ENCODE assay signal across 2 cellular contexts in the genomic region with DNA sequence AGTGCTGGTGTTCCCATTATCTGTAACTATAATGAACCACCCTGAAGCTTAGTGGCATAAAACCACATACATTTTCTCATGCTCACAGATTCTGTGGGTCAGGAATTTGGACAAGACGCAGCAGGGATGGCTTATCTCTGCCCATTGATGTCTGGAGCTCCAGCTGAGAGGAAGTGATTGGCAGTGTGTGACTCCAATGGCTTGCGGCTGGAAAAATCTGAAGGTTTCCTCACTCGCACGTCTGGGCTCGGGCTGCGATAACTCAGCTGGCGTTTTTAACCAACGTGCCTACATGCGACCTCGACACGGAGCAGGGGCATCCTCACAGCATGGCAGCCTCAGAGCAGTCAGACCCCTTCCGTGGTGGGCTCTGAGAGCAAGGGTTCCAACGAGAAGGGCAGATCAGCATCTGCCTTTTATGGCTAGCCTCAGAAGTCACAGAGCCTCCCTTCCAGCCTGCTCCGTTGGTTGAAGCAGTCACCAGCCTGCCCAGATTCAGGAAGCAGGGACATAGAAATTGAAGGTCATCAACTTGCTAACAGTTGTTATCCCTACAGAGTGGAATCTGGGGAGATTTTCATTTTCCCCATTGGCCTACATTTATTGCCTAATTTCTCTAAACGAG.
TF ChIP-seq lines count a peak whose summit lies in the region.

No MANE protein-coding gene starts in this region.

TF ChIP-seq in IMR-90, 13 proteins besides CTCF, POLR2A, EP300 and RAD21 (continued from another document):
- no peak for TF ChIP-seq USF2 (IDR thresholded peaks at IDR 0.05; ENCODE audit: low read depth, low read length)
- TF ChIP-seq MAZ (IDR thresholded peaks at IDR 0.05; ENCODE audit: borderline replicate concordance, low read depth, low read length) = no peak
- TF ChIP-seq MAFK (IDR thresholded peaks at IDR 0.05; ENCODE audit: low read depth, low read length) = no peak
- TF ChIP-seq CHD1 (IDR thresholded peaks at IDR 0.05; ENCODE audit: low read depth, low read length) = no peak
- TF ChIP-seq, protein P1, sequence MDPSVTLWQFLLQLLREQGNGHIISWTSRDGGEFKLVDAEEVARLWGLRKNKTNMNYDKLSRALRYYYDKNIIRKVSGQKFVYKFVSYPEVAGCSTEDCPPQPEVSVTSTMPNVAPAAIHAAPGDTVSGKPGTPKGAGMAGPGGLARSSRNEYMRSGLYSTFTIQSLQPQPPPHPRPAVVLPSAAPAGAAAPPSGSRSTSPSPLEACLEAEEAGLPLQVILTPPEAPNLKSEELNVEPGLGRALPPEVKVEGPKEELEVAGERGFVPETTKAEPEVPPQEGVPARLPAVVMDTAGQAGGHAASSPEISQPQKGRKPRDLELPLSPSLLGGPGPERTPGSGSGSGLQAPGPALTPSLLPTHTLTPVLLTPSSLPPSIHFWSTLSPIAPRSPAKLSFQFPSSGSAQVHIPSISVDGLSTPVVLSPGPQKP (IDR thresholded peaks at IDR 0.05; ENCODE audit: borderline replicate concordance, low read depth, low read length) = no peak
- TF ChIP-seq FOS (IDR thresholded peaks at IDR 0.05; ENCODE audit: low read depth, low read length) = no peak
- no peak for TF ChIP-seq CEBPB (IDR thresholded peaks at IDR 0.05; ENCODE audit: low read depth, low read length)

TF ChIP-seq in WTC11, 78 proteins besides CTCF, POLR2A, EP300 and RAD21 (continued from another document):
- TF ChIP-seq CBFB (CRISPR knock-in tag; IDR thresholded peaks at IDR 0.05; ENCODE audit: low read depth) (no peak), FOXK1 (CRISPR knock-in tag; IDR thresholded peaks at IDR 0.05) (no peak), OVOL2 (CRISPR knock-in tag; IDR thresholded peaks at IDR 0.05; ENCODE audit: borderline replicate concordance) (no peak), ZNF219 (CRISPR knock-in tag; IDR thresholded peaks at IDR 0.05; ENCODE audit: borderline replicate concordance) (no peak), RELA (CRISPR knock-in tag; IDR thresholded peaks at IDR 0.05; ENCODE audit: borderline replicate concordance) (no peak), HMGA2 (CRISPR knock-in tag; IDR thresholded peaks at IDR 0.05) (no peak), E2F5 (CRISPR knock-in tag; IDR thresholded peaks at IDR 0.05) (no peak), ETV6 (CRISPR knock-in tag; IDR thresholded peaks at IDR 0.05) (no peak), NFYB (CRISPR knock-in tag; conservative IDR thresholded peaks at IDR 0.05; ENCODE audit: low read depth) (no peak), FOXJ3 (CRISPR knock-in tag; IDR thresholded peaks at IDR 0.05; ENCODE audit: borderline replicate concordance) (no peak), SOX15 (CRISPR knock-in tag; IDR thresholded peaks at IDR 0.05) (no peak), CREM (CRISPR knock-in tag; IDR thresholded peaks at IDR 0.05) (no peak)
- TF ChIP-seq, protein P2, sequence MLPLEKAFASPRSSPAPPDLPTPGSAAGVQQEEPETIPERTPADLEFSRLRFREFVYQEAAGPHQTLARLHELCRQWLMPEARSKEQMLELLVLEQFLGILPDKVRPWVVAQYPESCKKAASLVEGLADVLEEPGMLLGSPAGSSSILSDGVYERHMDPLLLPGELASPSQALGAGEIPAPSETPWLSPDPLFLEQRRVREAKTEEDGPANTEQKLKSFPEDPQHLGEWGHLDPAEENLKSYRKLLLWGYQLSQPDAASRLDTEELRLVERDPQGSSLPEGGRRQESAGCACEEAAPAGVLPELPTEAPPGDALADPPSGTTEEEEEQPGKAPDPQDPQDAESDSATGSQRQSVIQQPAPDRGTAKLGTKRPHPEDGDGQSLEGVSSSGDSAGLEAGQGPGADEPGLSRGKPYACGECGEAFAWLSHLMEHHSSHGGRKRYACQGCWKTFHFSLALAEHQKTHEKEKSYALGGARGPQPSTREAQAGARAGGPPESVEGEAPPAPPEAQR (CRISPR knock-in tag; IDR thresholded peaks at IDR 0.05) = no peak
